ENCODE assay signal across 21 cellular contexts in the genomic region with DNA sequence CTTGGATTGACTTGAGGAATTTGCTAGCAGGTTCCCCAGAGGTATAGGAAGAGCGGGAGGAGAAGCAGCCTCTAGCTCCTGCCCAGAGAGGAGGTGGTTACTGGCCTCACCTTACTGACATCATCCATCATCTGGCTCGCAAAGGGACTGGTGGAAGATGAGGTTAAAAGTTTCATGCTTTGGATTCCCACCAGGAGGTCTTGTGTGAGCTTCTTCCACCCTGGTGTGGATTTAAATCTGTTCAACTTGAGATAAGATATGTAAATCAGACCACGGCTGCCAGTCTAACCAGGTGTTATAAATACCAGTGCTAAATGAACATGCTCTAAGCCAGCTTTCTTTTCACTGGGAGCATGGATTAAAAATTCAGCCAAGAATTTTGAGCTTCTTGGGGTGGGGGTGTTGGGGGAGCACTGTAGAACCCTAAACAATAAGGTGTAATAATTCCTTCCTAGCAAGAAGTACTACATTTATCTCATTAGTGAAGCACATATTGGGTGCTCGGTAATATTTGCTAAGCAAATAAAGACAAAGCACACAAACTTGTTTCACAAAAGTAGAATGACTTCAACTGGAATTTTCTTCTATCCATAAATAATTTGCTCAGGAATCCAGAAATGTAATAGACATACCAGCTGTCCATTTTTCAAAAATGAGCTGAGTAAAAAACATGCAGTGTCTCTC. TPM values are rescaled to one million over a fixed set of nuclear protein-coding genes. Genes with fewer than 3 reads are reported as not detected.
A peak's percentile ranks its signal among the peaks of the same experiment; 100 is the strongest.
DNase-seq lines count a peak whose midpoint lies in the region; ATAC-seq, FAIRE-seq and TF ChIP-seq lines count a peak whose summit lies in the region.
"Had no signal": no experiment of that assay in that cellular context is flagged by ENCODE, and none has a peak within 500 bp of the region (broad histone marks: within the 10 kb centered on the region; RNA-seq: fewer than 3 reads in every experiment).

No MANE protein-coding gene starts in this region.

- H3K36me3 Mint-ChIP-seq in MCF 10A (ENCODE audit: insufficient read depth, unreplicated experiment) (peaks cover 11% of the 10 kb centered on the region), neural progenitor cell (peaks cover 2% of the 10 kb centered on the region)
- no peaks in the 10 kb centered on the region for H3K36me3 Mint-ChIP-seq in natural killer cell treated with Interleukin-12 subunit alpha and Interleukin-12 subunit beta and Interleukin-15 and Interleukin-18, amount 100 ng/mL, for 72 hours
- H3K36me3 Mint-ChIP-seq: activated CD8-positive, alpha-beta memory T cell treated with anti-CD3 and anti-CD28 coated beads, Interleukin-2, amount 10 ng/mL, durations not matched to agents 7 days and 5 days; natural killer cell had no signal

- intact Hi-C loops in MCF 10A (cut with micrococcal nuclease) = no loop called here
- intact Hi-C loops in breast epithelium (cut with DNase I; ENCODE audit: low total_unique reads) = no loop called here
- intact Hi-C loops in right lobe of liver (cut with DNase I) = no loop called here

- H3F3A ChIP-seq in neural progenitor cell (ENCODE audit: low read depth) = no peaks in the 10 kb centered on the region

- FAIRE-seq in bronchial epithelial cell (lab: Jason Lieb, UNC) = peak; percentile 13
- FAIRE-seq: endometrium had no signal

- POLR2A ChIA-PET in MCF 10A (lab: Yijun Ruan, JAX) = interaction anchor here (0.7 to 1.8 kb wide), 6 partner anchors 8 to 107 kb away, joined by 3 to 6 read pairs (median 4); no protein-coding TSS in a partner anchor

- TF ChIP-seq POLR2A in breast epithelium (IDR thresholded peaks at IDR 0.05) (no peak), right lobe of liver (IDR thresholded peaks at IDR 0.05) (no peak)

- CTCF ChIA-PET in MCF 10A (lab: Yijun Ruan, JAX) = interaction anchor here (0.8 to 2.6 kb wide), 5 partner anchors 8 to 316 kb away, joined by 3 to 10 read pairs (median 3); no protein-coding TSS in a partner anchor

- peak; percentile 36 to 47 (median 46) for ATAC-seq in right lobe of liver
- no peak for ATAC-seq in natural killer cell treated with Interleukin-12 subunit alpha and Interleukin-12 subunit beta and Interleukin-15 and Interleukin-18, amount 100 ng/mL, for 72 hours
- ATAC-seq: activated CD8-positive, alpha-beta memory T cell treated with anti-CD3 and anti-CD28 coated beads, Interleukin-2, amount 10 ng/mL, durations not matched to agents 7 days and 5 days; natural killer cell had no signal

- H3K27me3 Mint-ChIP-seq in MCF 10A (ENCODE audit: insufficient read depth, unreplicated experiment) (no peaks in the 10 kb centered on the region), neural progenitor cell (ENCODE audit: insufficient read depth, low read depth) (peaks cover 4% of the 10 kb centered on the region)
- H3K27me3 Mint-ChIP-seq in natural killer cell treated with Interleukin-12 subunit alpha and Interleukin-12 subunit beta and Interleukin-15 and Interleukin-18, amount 100 ng/mL, for 72 hours = peaks cover 17 to 32% of the 10 kb centered on the region in 2 donors

- H2AFZ ChIP-seq in neural progenitor cell (replicated peaks) = no peak overlapping the region

- no peaks in the 10 kb centered on the region for H3K4me1 ChIP-seq in breast epithelium
- H3K4me1 ChIP-seq in right lobe of liver = peaks cover 0 to 65% (median 18%) of the 10 kb centered on the region in 4 donors
- no peaks in the 10 kb centered on the region for H3K4me1 ChIP-seq in neural progenitor cell
- H3K4me1 ChIP-seq: right atrium auricular region had no signal

- no TSS peak for BruUV-seq in MCF 10A (replicated peaks; lab: Mats Ljungman, UMichigan)

- no peak overlapping the region for H3K4me3 Mint-ChIP-seq in MCF 10A (ENCODE audit: unreplicated experiment)
- H3K4me3 Mint-ChIP-seq in natural killer cell treated with Interleukin-12 subunit alpha and Interleukin-12 subunit beta and Interleukin-15 and Interleukin-18, amount 100 ng/mL, for 72 hours = no peak overlapping the region
- H3K4me3 Mint-ChIP-seq in neural progenitor cell = no peak overlapping the region
- H3K4me3 Mint-ChIP-seq: activated CD8-positive, alpha-beta memory T cell treated with anti-CD3 and anti-CD28 coated beads, Interleukin-2, amount 10 ng/mL, durations not matched to agents 7 days and 5 days; natural killer cell had no signal

- no peaks in the 10 kb centered on the region for H3K79me2 ChIP-seq in neural progenitor cell (ENCODE audit: low read depth)

- no peak overlapping the region for H3K9ac ChIP-seq in neural progenitor cell

- H3K4me1 Mint-ChIP-seq in MCF 10A (ENCODE audit: insufficient read depth, unreplicated experiment) (peaks cover 37% of the 10 kb centered on the region), neural progenitor cell (peaks cover 7% of the 10 kb centered on the region)
- no peaks in the 10 kb centered on the region for H3K4me1 Mint-ChIP-seq in natural killer cell treated with Interleukin-12 subunit alpha and Interleukin-12 subunit beta and Interleukin-15 and Interleukin-18, amount 100 ng/mL, for 72 hours (ENCODE audit: low read depth in 2 of 2)
- H3K4me1 Mint-ChIP-seq: activated CD8-positive, alpha-beta memory T cell treated with anti-CD3 and anti-CD28 coated beads, Interleukin-2, amount 10 ng/mL, durations not matched to agents 7 days and 5 days; natural killer cell had no signal

- H3K9me3 Mint-ChIP-seq in MCF 10A (ENCODE audit: unreplicated experiment) = no peaks in the 10 kb centered on the region
- H3K9me3 Mint-ChIP-seq in natural killer cell treated with Interleukin-12 subunit alpha and Interleukin-12 subunit beta and Interleukin-15 and Interleukin-18, amount 100 ng/mL, for 72 hours = no peaks in the 10 kb centered on the region
- H3K9me3 Mint-ChIP-seq in neural progenitor cell = no peaks in the 10 kb centered on the region
- H3K9me3 Mint-ChIP-seq: natural killer cell had no signal

- DNase-seq in MCF 10A (ENCODE audit: unreplicated experiment) = no peak
- no peak for DNase-seq in breast epithelium (ENCODE audit: low spot score in 2 of 2)
- DNase-seq in bronchial epithelial cell (ENCODE audit: low read depth) = peak; percentile 75
- no peak for DNase-seq in right lobe of liver
- no peak for DNase-seq in natural killer cell treated with Interleukin-12 subunit alpha and Interleukin-12 subunit beta and Interleukin-15 and Interleukin-18, amount 100 ng/mL, for 72 hours (ENCODE audit: low spot score)
- no peak for DNase-seq in stimulated activated naive CD4-positive, alpha-beta T cell (lab: John Stamatoyannopoulos, UW)
- no peak for DNase-seq in GM19238 (ENCODE audit: insufficient read length, low spot score)
- DNase-seq in neural progenitor cell (ENCODE audit: low spot score) = no peak
- DNase-seq: activated CD4-positive, CD25-positive, alpha-beta regulatory T cell; activated CD8-positive, alpha-beta memory T cell treated with anti-CD3 and anti-CD28 coated beads, Interleukin-2, amount 10 ng/mL, durations not matched to agents 7 days and 5 days; activated naive CD4-positive, alpha-beta T cell treated with anti-CD3 and anti-CD28 coated beads, Interleukin-2, amount 50 U/mL, for 16 hours; central memory CD4-positive, alpha-beta T cell; glutamatergic neuron; natural killer cell; NCI-H1436; NCI-H446; stimulated activated CD4-positive, alpha-beta T cell treated with anti-CD3 and anti-CD28 coated beads, Interleukin-2, amount 100 ng/mL, for 48 hours; SW 1271; transverse colon had no signal

- no peak for TF ChIP-seq CTCF in MCF 10A (IDR thresholded peaks at IDR 0.05; ENCODE audit: unreplicated experiment)
- TF ChIP-seq CTCF in breast epithelium (IDR thresholded peaks at IDR 0.05) = no peak
- TF ChIP-seq CTCF in bronchial epithelial cell (IDR thresholded peaks at IDR 0.05; ENCODE audit: insufficient read depth, low read length, severe bottlenecking) = no peak
- no peak for TF ChIP-seq CTCF in right lobe of liver (IDR thresholded peaks at IDR 0.05)
- TF ChIP-seq CTCF in neural progenitor cell (IDR thresholded peaks at IDR 0.05) = no peak

- H3K27ac ChIP-seq in breast epithelium = peak overlapping the region in 1 of 2 donors; percentile 56
- peak overlapping the region; percentile 69 to 96 (median 95) for H3K27ac ChIP-seq in right lobe of liver
- H3K27ac ChIP-seq in neural progenitor cell = no peak overlapping the region
- H3K27ac ChIP-seq: right atrium auricular region, transverse colon had no signal

- no peaks in the 10 kb centered on the region for H4K20me1 ChIP-seq in neural progenitor cell (ENCODE audit: low read depth)

- H3K9me3 ChIP-seq in breast epithelium (no peaks in the 10 kb centered on the region), right lobe of liver (no peaks in the 10 kb centered on the region), neural progenitor cell (ENCODE audit: low read depth) (no peaks in the 10 kb centered on the region)
- H3K9me3 ChIP-seq: right atrium auricular region, transverse colon had no signal

- H3K4me3 ChIP-seq in breast epithelium (no peak overlapping the region), bronchial epithelial cell (ENCODE audit: low read depth, low read length) (no peak overlapping the region), right lobe of liver (peak overlapping the region in 2 of 3 donors; percentile 15 to 17), neural progenitor cell (no peak overlapping the region)
- H3K4me3 ChIP-seq: right atrium auricular region, transverse colon had no signal

- 29% methylated on average over 3 of the region's 4 CpGs for WGBS in right lobe of liver (ENCODE audit: insufficient coverage, low coverage, low lambda C conversion rate, missing lambda C conversion rate)

- H3K36me3 ChIP-seq in breast epithelium = no peaks in the 10 kb centered on the region
- H3K36me3 ChIP-seq in bronchial epithelial cell (ENCODE audit: control insufficient read depth, insufficient read depth, low read length) = peaks cover 1% of the 10 kb centered on the region
- no peaks in the 10 kb centered on the region for H3K36me3 ChIP-seq in right lobe of liver
- no peaks in the 10 kb centered on the region for H3K36me3 ChIP-seq in neural progenitor cell
- H3K36me3 ChIP-seq: right atrium auricular region, transverse colon had no signal

- H3K27ac Mint-ChIP-seq in MCF 10A (ENCODE audit: low read depth, unreplicated experiment) = peak overlapping the region; percentile 32
- H3K27ac Mint-ChIP-seq in natural killer cell treated with Interleukin-12 subunit alpha and Interleukin-12 subunit beta and Interleukin-15 and Interleukin-18, amount 100 ng/mL, for 72 hours = no peak overlapping the region
- H3K27ac Mint-ChIP-seq in neural progenitor cell = no peak overlapping the region
- H3K27ac Mint-ChIP-seq: activated CD8-positive, alpha-beta memory T cell treated with anti-CD3 and anti-CD28 coated beads, Interleukin-2, amount 10 ng/mL, durations not matched to agents 7 days and 5 days; natural killer cell had no signal

- H3K27me3 ChIP-seq in breast epithelium (no peaks in the 10 kb centered on the region), bronchial epithelial cell (ENCODE audit: control insufficient read depth, insufficient read depth, low read length) (no peaks in the 10 kb centered on the region), right lobe of liver (no peaks in the 10 kb centered on the region), neural progenitor cell (no peaks in the 10 kb centered on the region)
- H3K27me3 ChIP-seq: right atrium auricular region, transverse colon had no signal

- no peak overlapping the region for H3K4me2 ChIP-seq in neural progenitor cell

RNA-seq across cellular contexts. Expression of gene PROSER2, which starts 7.8 kb away (rescaled TPM):
- total RNA-seq in MCF 10A (2022) (29.2 and 58.0 TPM in 2 replicates), breast epithelium (1 to 10 TPM; 2.9 to 9.5 (median 8.5) TPM), bronchial epithelial cell (20.8 and 27.8 TPM in 2 replicates), right lobe of liver (10 to 100 TPM; 24.5 to 65.9 (median 26.8) TPM), neural progenitor cell (ENCODE audit: low replicate concordance) (2.0 and 2.3 TPM in 2 replicates)
- total RNA-seq in natural killer cell treated with Interleukin-12 subunit alpha and Interleukin-12 subunit beta and Interleukin-15 and Interleukin-18, amount 100 ng/mL, for 72 hours = 1 to 10 TPM in 1 of 2 donors, under 1 TPM in 1; 0.43 to 1.2 TPM

Comparison
In these comparisons a context has a peak if more than half of its experiments do, and no peak if none do; other contexts are left out.
1. H3K4me3 ChIP-seq: peak in right lobe of liver (2 of 3); none in breast epithelium (0 of 3), bronchial epithelial cell (single experiment) and neural progenitor cell (single experiment).
2. ATAC-seq: peak in right lobe of liver (4 of 4); none in natural killer cell treated with Interleukin-12 subunit alpha and Interleukin-12 subunit beta and Interleukin-15 and Interleukin-18, amount 100 ng/mL, for 72 hours (0 of 2).